In the genomic region with DNA sequence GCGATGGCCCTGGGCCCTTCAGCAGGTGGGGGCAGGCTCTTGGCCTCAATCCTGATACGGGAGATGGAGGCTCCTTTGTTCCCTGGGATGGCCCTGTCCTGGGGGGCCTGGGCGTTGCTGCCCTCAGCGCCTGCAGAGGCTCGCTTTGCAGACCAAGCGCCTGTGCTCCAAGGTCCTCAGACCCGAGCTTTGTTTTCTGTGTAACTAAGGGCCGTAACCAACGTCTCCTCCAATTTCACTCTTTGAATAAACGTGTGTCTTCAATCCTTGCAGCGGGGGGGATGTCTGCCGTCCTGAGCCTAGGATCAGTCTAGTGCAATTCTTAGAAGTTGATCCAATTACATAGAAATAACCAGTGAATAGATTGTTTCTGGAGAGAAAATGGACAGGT, we compare ENCODE assay signal across 8 cellular contexts. TPM values are rescaled to one million over a fixed set of nuclear protein-coding genes. Genes with fewer than 3 reads are reported as not detected.
DNase-seq lines count a peak whose midpoint lies in the region; ATAC-seq lines count a peak whose summit lies in the region.
"Had no signal": no experiment of that assay in that cellular context is flagged by ENCODE, and none has a peak within 500 bp of the region (broad histone marks: within the 10 kb centered on the region; RNA-seq: fewer than 3 reads in every experiment).

No MANE protein-coding gene starts in this region.

- H3K9me3 Mint-ChIP-seq in activated T-cell treated with anti-CD3 and anti-CD28 coated beads, Interleukin-2, amount 50 U/mL, for 4 hours, result no peaks in the 10 kb centered on the region

- peaks cover 46% of the 10 kb centered on the region for H3K4me1 Mint-ChIP-seq in activated T-cell treated with anti-CD3 and anti-CD28 coated beads, Interleukin-2, amount 50 U/mL, for 4 hours (ENCODE audit: low read depth)

- no peaks in the 10 kb centered on the region for H3K27me3 Mint-ChIP-seq in activated T-cell treated with anti-CD3 and anti-CD28 coated beads, Interleukin-2, amount 50 U/mL, for 4 hours (ENCODE audit: low read depth)

- H3K27ac ChIP-seq in stomach smooth muscle (ENCODE audit: low read length), result peak overlapping the region; percentile 81

- H3K4me3 ChIP-seq in stomach smooth muscle (ENCODE audit: low read length in 2 of 2), result peak overlapping the region; percentile 35 to 64

- peak overlapping the region in 1 of 2 donors; percentile 41 for H3K9ac ChIP-seq in stomach smooth muscle (ENCODE audit: low read length in 2 of 2)

- H3K4me3 Mint-ChIP-seq in activated T-cell treated with anti-CD3 and anti-CD28 coated beads, Interleukin-2, amount 50 U/mL, for 4 hours, result peak overlapping the region; percentile 90

- DNase-seq in activated T-cell treated with anti-CD3 and anti-CD28 coated beads, Interleukin-2, amount 50 U/mL, for 4 hours, result no peak
- DNase-seq in activated T-cell treated with anti-CD3 and anti-CD28 coated beads, Interleukin-2, amount 50 U/mL, for 48 hours, result no peak
- DNase-seq in epidermal melanocyte (ENCODE audit: insufficient read length, low spot score) (peak; percentile 48), ureter (ENCODE audit: low spot score) (no peak), midbrain (lab: John Stamatoyannopoulos, UW) (no peak)
- DNase-seq: activated CD4-positive, CD25-positive, alpha-beta regulatory T cell treated with anti-CD3 and anti-CD28 coated beads, Interleukin-2, amount 50 U/mL, for 72 hours; hippocampal formation had no signal

- peaks cover 30 to 31% of the 10 kb centered on the region in 2 donors for H3K36me3 ChIP-seq in stomach smooth muscle (ENCODE audit: control insufficient read depth in 2 of 2, insufficient read depth in 2 of 2, low read length in 2 of 2)

- H3K4me1 ChIP-seq in stomach smooth muscle (ENCODE audit: control insufficient read depth, insufficient read depth, low read length), result peaks cover 58% of the 10 kb centered on the region

- peaks cover 47% of the 10 kb centered on the region for H3K36me3 Mint-ChIP-seq in activated T-cell treated with anti-CD3 and anti-CD28 coated beads, Interleukin-2, amount 50 U/mL, for 4 hours (ENCODE audit: insufficient read depth)

- H3K27me3 ChIP-seq in stomach smooth muscle (ENCODE audit: control insufficient read depth in 1 of 2, insufficient read depth in 2 of 2, low read length in 2 of 2), result no peaks in the 10 kb centered on the region

- ATAC-seq in activated T-cell treated with anti-CD3 and anti-CD28 coated beads, Interleukin-2, amount 50 U/mL, for 4 hours, result no peak

- H3K9me3 ChIP-seq in stomach smooth muscle (ENCODE audit: control insufficient read depth in 2 of 2, low read length in 2 of 2), result no peaks in the 10 kb centered on the region

RNA-seq across cellular contexts. Expression of a gene that starts 5.2 kb away (rescaled TPM):
- 1,000 to 10,000 TPM; 1,071 to 1,170 (median 1,104) TPM for total RNA-seq in activated T-cell treated with anti-CD3 and anti-CD28 coated beads, Interleukin-2, amount 50 U/mL, for 4 hours
- total RNA-seq in ureter, result 374 TPM

RNA-seq across cellular contexts. Expression of a gene that starts 19.3 kb away (rescaled TPM):
- total RNA-seq in activated T-cell treated with anti-CD3 and anti-CD28 coated beads, Interleukin-2, amount 50 U/mL, for 4 hours, result under 1 TPM in 1 of 3 donors, not detected in 2; 0.24 TPM
- not detected for total RNA-seq in ureter

RNA-seq across cellular contexts. Expression of a gene that starts 25.1 kb away (rescaled TPM):
- not detected for total RNA-seq in activated T-cell treated with anti-CD3 and anti-CD28 coated beads, Interleukin-2, amount 50 U/mL, for 4 hours
- total RNA-seq in ureter, result not detected

RNA-seq across cellular contexts. Expression of a gene that starts 38.3 kb away (rescaled TPM):
- total RNA-seq in activated T-cell treated with anti-CD3 and anti-CD28 coated beads, Interleukin-2, amount 50 U/mL, for 4 hours, result not detected
- total RNA-seq in ureter, result not detected

RNA-seq across cellular contexts. Expression of a gene that starts 49.6 kb away (rescaled TPM):
- not detected for total RNA-seq in activated T-cell treated with anti-CD3 and anti-CD28 coated beads, Interleukin-2, amount 50 U/mL, for 4 hours
- 0.81 TPM for total RNA-seq in ureter
